ENCODE assay signal across 23 cellular contexts in the genomic region with DNA sequence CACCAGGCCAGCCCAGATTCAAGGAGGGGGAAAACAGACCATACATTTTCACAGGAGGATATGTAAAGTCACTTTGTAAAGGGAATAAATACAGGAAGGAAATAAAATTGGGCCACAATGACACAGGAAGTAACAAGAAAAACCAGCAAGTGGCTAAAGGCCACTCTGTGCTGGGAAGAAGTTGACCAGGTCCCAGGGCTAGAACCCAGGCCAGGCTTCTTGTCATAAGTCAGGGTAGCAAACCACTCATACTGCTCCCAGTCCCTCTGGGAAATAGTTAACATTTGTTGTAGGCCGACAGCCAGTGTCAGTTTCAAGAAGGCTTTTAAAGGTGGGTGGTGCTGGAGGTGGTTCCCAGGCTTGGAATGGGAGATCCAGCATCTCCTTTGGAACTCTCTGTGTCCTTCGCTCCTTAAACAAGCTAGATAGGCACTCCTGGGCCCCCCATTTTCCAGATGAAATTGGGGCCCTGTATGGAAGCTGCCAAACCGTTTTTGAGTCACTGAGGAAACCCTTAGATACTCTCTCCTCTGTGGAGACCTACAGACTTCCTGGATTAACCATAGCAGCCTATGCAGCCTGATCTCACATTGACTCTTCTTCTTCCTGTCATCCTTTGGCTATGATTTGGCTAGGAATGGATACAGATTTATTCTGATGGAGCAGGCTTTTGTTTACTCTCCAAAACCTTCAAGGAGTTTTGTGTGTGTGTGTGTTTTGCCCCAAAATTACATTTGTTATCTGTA. TPM values are rescaled to one million over a fixed set of nuclear protein-coding genes. Genes with fewer than 3 reads are reported as not detected.
"Had no signal": no experiment of that assay in that cellular context is flagged by ENCODE, and none has a peak within 500 bp of the region (broad histone marks: within the 10 kb centered on the region; RNA-seq: fewer than 3 reads in every experiment).

No MANE protein-coding gene starts in this region.

- H3K27ac ChIP-seq: epithelial cell of prostate, stomach, vagina had no signal

- ATAC-seq: activated T-cell treated with anti-CD3 and anti-CD28 coated beads, Interleukin-2, amount 50 U/mL, for 4 hours; SK-N-SH treated with all-trans-retinoic acid at 6 μM for 48 hours had no signal

- H3K9me3 Mint-ChIP-seq: activated T-cell treated with anti-CD3 and anti-CD28 coated beads, Interleukin-2, amount 50 U/mL, for 4 hours; nephron had no signal

- H3K4me3 Mint-ChIP-seq: activated T-cell treated with anti-CD3 and anti-CD28 coated beads, Interleukin-2, amount 50 U/mL, for 4 hours; nephron had no signal

- H3K9me3 ChIP-seq: stomach, vagina had no signal

- DNase-seq: activated CD4-positive, alpha-beta T cell treated with anti-CD3 and anti-CD28 coated beads, Interleukin-2, amount 50 U/mL, for 1 hour; activated CD4-positive, CD25-positive, alpha-beta regulatory T cell; activated effector memory CD4-positive, alpha-beta T cell treated with anti-CD3 and anti-CD28 coated beads, Interleukin-2, amount 50 U/mL, for 16 hours; activated T-cell treated with anti-CD3 and anti-CD28 coated beads, Interleukin-2, amount 50 U/mL, for 4 hours; amniotic stem cell; foreskin fibroblast; occipital lobe; stimulated activated CD4-positive, alpha-beta T cell treated with anti-CD3 and anti-CD28 coated beads, Interleukin-2, amount 100 ng/mL, for 24 hours; stomach; T-helper 1 cell; T-helper 9 cell; trophoblast cell had no signal

- H3K4me1 Mint-ChIP-seq: nephron had no signal

- H3K36me3 Mint-ChIP-seq: activated naive CD4-positive, alpha-beta T cell treated with anti-CD3 and anti-CD28 coated beads, Interleukin-2, amount 50 U/mL, for 72 hours had no signal

- H3K27me3 ChIP-seq: vagina had no signal

- H3K4me3 ChIP-seq: stomach, vagina had no signal

- H3K4me1 ChIP-seq: stomach, vagina had no signal

- H3K27ac Mint-ChIP-seq: nephron, progenitor cell of endocrine pancreas had no signal

- H3K36me3 ChIP-seq: stomach, vagina had no signal

RNA-seq across cellular contexts. Expression of gene CYP1A2, which starts 38.1 kb away (rescaled TPM):
- total RNA-seq: activated naive CD4-positive, alpha-beta T cell treated with anti-CD3 and anti-CD28 coated beads, Interleukin-2, amount 50 U/mL, for 72 hours; chondrocyte; glomerular endothelial cell; lower leg skin; mesenteric fat pad; occipital lobe; progenitor cell of endocrine pancreas; stomach; temporal lobe; vagina had no signal
- polyA plus RNA-seq: stomach had no signal
